In genomic region chr4:169582706-169583105, GRCh38 we compare ENCODE assay signal across 19 cellular contexts. TPM values are rescaled to one million over a fixed set of nuclear protein-coding genes. Genes with fewer than 3 reads are reported as not detected.
A peak's percentile ranks its signal among the peaks of the same experiment; 100 is the strongest.
DNase-seq lines count a peak whose midpoint lies in the region; TF ChIP-seq lines count a peak whose summit lies in the region.
"Had no signal": no experiment of that assay in that cellular context is flagged by ENCODE, and none has a peak within 500 bp of the region (broad histone marks: within the 10 kb centered on the region; RNA-seq: fewer than 3 reads in every experiment).

No MANE protein-coding gene starts in this region.

- no peak overlapping the region for H2AFZ ChIP-seq in mammary epithelial cell (ENCODE audit: low read depth, low read length)

- H3K27ac ChIP-seq in mammary epithelial cell (ENCODE audit: insufficient read depth, low read depth, low read length) (no peak overlapping the region), breast epithelium (no peak overlapping the region)
- no peak overlapping the region for H3K27ac ChIP-seq in CD8-positive, alpha-beta memory T cell (ENCODE audit: low read depth, low read length)
- H3K27ac ChIP-seq: 22Rv1, upper lobe of left lung had no signal

- POLR2A ChIA-PET in CD8-positive, alpha-beta memory T cell (lab: Charles Lee) = no interaction called here

- CTCF ChIA-PET in mammary epithelial cell (lab: Charles Lee; ENCODE audit: low non-redundant PET) = no interaction called here
- CTCF ChIA-PET in CD8-positive, alpha-beta memory T cell (lab: Charles Lee) = interaction anchor here (0.9 kb wide), 1 partner anchor 30 kb away, joined by 3 read pairs; no protein-coding TSS in a partner anchor

- H3K4me3 Mint-ChIP-seq in CD8-positive, alpha-beta memory T cell = no peak overlapping the region
- H3K4me3 Mint-ChIP-seq: activated B cell treated with CpG ODN at 0.5 μM for 24 hours; activated CD4-positive, alpha-beta memory T cell treated with anti-CD3 and anti-CD28 coated beads for 36 hours; effector memory CD8-positive, alpha-beta T cell had no signal

- TF ChIP-seq CTCF in mammary epithelial cell (conservative IDR thresholded peaks at IDR 0.05 in 1 of 2, IDR thresholded peaks at IDR 0.05 in 1 of 2; ENCODE audit: extremely low read depth in 1 of 2, insufficient read depth in 1 of 2, low read depth in 1 of 2, low read length in 2 of 2) (no peak), breast epithelium (IDR thresholded peaks at IDR 0.05) (no peak)

- no peaks in the 10 kb centered on the region for H3K27me3 Mint-ChIP-seq in CD8-positive, alpha-beta memory T cell
- H3K27me3 Mint-ChIP-seq: activated B cell treated with CpG ODN at 0.5 μM for 24 hours; activated CD4-positive, alpha-beta memory T cell treated with anti-CD3 and anti-CD28 coated beads for 36 hours; effector memory CD8-positive, alpha-beta T cell had no signal

- H3K27ac Mint-ChIP-seq in CD8-positive, alpha-beta memory T cell = no peak overlapping the region
- H3K27ac Mint-ChIP-seq: activated B cell treated with CpG ODN at 0.5 μM for 24 hours; activated CD4-positive, alpha-beta memory T cell treated with anti-CD3 and anti-CD28 coated beads for 36 hours; effector memory CD8-positive, alpha-beta T cell had no signal

- H3K79me2 ChIP-seq in mammary epithelial cell (ENCODE audit: insufficient read depth, low read length) = no peaks in the 10 kb centered on the region

- H3K4me1 ChIP-seq in mammary epithelial cell (ENCODE audit: insufficient read depth, low read length) (no peaks in the 10 kb centered on the region), breast epithelium (no peaks in the 10 kb centered on the region)
- no peaks in the 10 kb centered on the region for H3K4me1 ChIP-seq in CD8-positive, alpha-beta memory T cell (ENCODE audit: insufficient read depth, low read length)
- H3K4me1 ChIP-seq: BE2C, upper lobe of left lung had no signal

- H3K9me3 Mint-ChIP-seq in CD8-positive, alpha-beta memory T cell = no peaks in the 10 kb centered on the region
- H3K9me3 Mint-ChIP-seq: activated B cell treated with CpG ODN at 0.5 μM for 24 hours; activated CD4-positive, alpha-beta memory T cell treated with anti-CD3 and anti-CD28 coated beads for 36 hours; effector memory CD8-positive, alpha-beta T cell had no signal

- intact Hi-C loops in mammary epithelial cell (cut with micrococcal nuclease) (no loop called here), breast epithelium (cut with DNase I; ENCODE audit: low total_unique reads) (no loop called here)

- H3K36me3 Mint-ChIP-seq in CD8-positive, alpha-beta memory T cell = peaks cover 0 to 59% (median 16%) of the 10 kb centered on the region in 3 donors

- H3K27me3 ChIP-seq in mammary epithelial cell (ENCODE audit: insufficient read depth, low read length) (no peaks in the 10 kb centered on the region), breast epithelium (no peaks in the 10 kb centered on the region)
- no peaks in the 10 kb centered on the region for H3K27me3 ChIP-seq in CD8-positive, alpha-beta memory T cell (ENCODE audit: insufficient read depth, low read length, poor library complexity, severe bottlenecking)
- H3K27me3 ChIP-seq: BE2C, upper lobe of left lung had no signal

- no peak for TF ChIP-seq POLR2A in breast epithelium (IDR thresholded peaks at IDR 0.05)

- H3K9me3 ChIP-seq in mammary epithelial cell (replicated peaks; ENCODE audit: insufficient read depth, low read length) (no peaks in the 10 kb centered on the region), breast epithelium (no peaks in the 10 kb centered on the region)
- no peaks in the 10 kb centered on the region for H3K9me3 ChIP-seq in CD8-positive, alpha-beta memory T cell (ENCODE audit: low read length)
- H3K9me3 ChIP-seq: BE2C, upper lobe of left lung had no signal

- 95% methylated on average over 3 of the region's 3 CpGs for WGBS in mammary epithelial cell (ENCODE audit: low coverage, missing lambda C conversion rate)

- H3K4me1 Mint-ChIP-seq in CD8-positive, alpha-beta memory T cell = no peaks in the 10 kb centered on the region
- H3K4me1 Mint-ChIP-seq: activated B cell treated with CpG ODN at 0.5 μM for 24 hours had no signal

- H3K36me3 ChIP-seq in mammary epithelial cell (ENCODE audit: insufficient read depth, low read length) = peaks cover 13% of the 10 kb centered on the region
- no peaks in the 10 kb centered on the region for H3K36me3 ChIP-seq in breast epithelium
- peaks cover 11% of the 10 kb centered on the region for H3K36me3 ChIP-seq in CD8-positive, alpha-beta memory T cell (ENCODE audit: insufficient read depth, low read length)

- H4K20me1 ChIP-seq in mammary epithelial cell (ENCODE audit: insufficient read depth, low read length) = no peaks in the 10 kb centered on the region

- dilution Hi-C loops in mammary epithelial cell (cut with HindIII; ENCODE audit: low sequenced_read_pairs) = no loop called here

- DNase-seq in mammary epithelial cell (peak; percentile 58), breast epithelium (ENCODE audit: low spot score in 2 of 2) (no peak), LHCN-M2 (ENCODE audit: low read depth) (peak; percentile 41), fibroblast of peridontal ligament (ENCODE audit: extremely low read depth) (peak; percentile 36), H4 (ENCODE audit: low spot score) (no peak), NCI-H526 (lab: John Stamatoyannopoulos, UW) (no peak), NCI-H1930 (lab: John Stamatoyannopoulos, UW) (no peak)
- DNase-seq in CD8-positive, alpha-beta memory T cell = no peak
- DNase-seq: activated B cell treated with CpG ODN at 0.5 μM for 24 hours; activated CD4-positive, alpha-beta memory T cell treated with anti-CD3 and anti-CD28 coated beads for 36 hours; activated gamma-delta T cell treated with Interleukin-2 at 50 U/mL for 16 hours; activated T-cell treated with anti-CD3 and anti-CD28 coated beads for 4 hours; BE2C; effector memory CD8-positive, alpha-beta T cell; NCI-H526 treated with DMSO at 0.1 percent for 48 hours; stimulated activated CD4-positive, alpha-beta T cell treated with anti-CD3 and anti-CD28 coated beads, Interleukin-12 subunit alpha, Interleukin-12 subunit beta, amount 100 ng/mL, for 4 hours; T-helper 9 cell; upper lobe of left lung had no signal

- H3K4me2 ChIP-seq in mammary epithelial cell (ENCODE audit: insufficient read depth, low read depth, low read length) = no peak overlapping the region

- in situ Hi-C loops in mammary epithelial cell (cut with MboI; ENCODE audit: low sequenced_read_pairs in 2 of 2) = no loop called here

- no TSS peak for BruUV-seq in mammary epithelial cell (replicated peaks; lab: Mats Ljungman, UMichigan)

- H3K9ac ChIP-seq in mammary epithelial cell (ENCODE audit: insufficient read depth, low read length) = no peak overlapping the region

- H3K4me3 ChIP-seq in mammary epithelial cell (replicated peaks in 1 of 3; ENCODE audit: insufficient read depth in 1 of 3, low read depth in 2 of 3, low read length in 3 of 3) = no peak overlapping the region
- no peak overlapping the region for H3K4me3 ChIP-seq in breast epithelium
- H3K4me3 ChIP-seq in CD8-positive, alpha-beta memory T cell (ENCODE audit: low read length) = no peak overlapping the region
- H3K4me3 ChIP-seq: upper lobe of left lung had no signal

RNA-seq across cellular contexts. Expression of gene NEK1, which starts 29.7 kb away (rescaled TPM):
- total RNA-seq in mammary epithelial cell (10 to 100 TPM; 14.7 to 20.7 TPM), breast epithelium (10 to 100 TPM; 14.4 to 18.1 (median 14.7) TPM), LHCN-M2 (2014; rRNA removed) (7.7 and 8.8 TPM in 2 replicates)
- 4.7 TPM for polyA plus RNA-seq in mammary epithelial cell
- polyA minus RNA-seq in mammary epithelial cell = 3.6 TPM
- polyA plus RNA-seq in LHCN-M2 (2012) = 2.8 TPM
- total RNA-seq in H4 (2014; rRNA removed; shearing (Covaris generic)) = 3.5 and 4.5 TPM in 2 replicates
- total RNA-seq in CD8-positive, alpha-beta memory T cell = 10 to 100 TPM; 11.6 to 11.7 TPM
- polyA plus RNA-seq in CD8-positive, alpha-beta memory T cell = 10.5 TPM

RNA-seq across cellular contexts. Expression of gene CLCN3, which starts 37.7 kb away (rescaled TPM):
- 10 to 100 TPM; 29.4 to 30.2 TPM for total RNA-seq in mammary epithelial cell
- polyA plus RNA-seq in mammary epithelial cell = 13.0 TPM
- 28.2 TPM for polyA minus RNA-seq in mammary epithelial cell
- 10 to 100 TPM; 26.4 to 65.7 (median 32.8) TPM for total RNA-seq in breast epithelium
- 30.7 and 32.9 TPM in 2 replicates for total RNA-seq in LHCN-M2 (2014; rRNA removed)
- 11.7 TPM for polyA plus RNA-seq in LHCN-M2 (2012)
- 22.2 and 23.8 TPM in 2 replicates for total RNA-seq in H4 (2014; rRNA removed; shearing (Covaris generic))
- 10 to 100 TPM; 23.3 to 24.5 TPM for total RNA-seq in CD8-positive, alpha-beta memory T cell
- polyA plus RNA-seq in CD8-positive, alpha-beta memory T cell = 12.8 TPM

Comparison
In these comparisons a context has a peak if more than half of its experiments do, and no peak if none do; other contexts are left out.
1. DNase-seq: peak in mammary epithelial cell (single experiment), LHCN-M2 (single experiment) and fibroblast of peridontal ligament (single experiment); none in breast epithelium (0 of 2), H4 (single experiment), CD8-positive, alpha-beta memory T cell (0 of 5), NCI-H526 (0 of 2) and NCI-H1930 (0 of 2).